8 cellular contexts compared by ENCODE assay signal in genomic region chr11:47407746-47408590, GRCh38. TPM values are rescaled to one million over a fixed set of nuclear protein-coding genes. Genes with fewer than 3 reads are reported as not detected.
DNase-seq lines count a peak whose midpoint lies in the region; ATAC-seq and TF ChIP-seq lines count a peak whose summit lies in the region.

Gene SLC39A13 (plus strand): TSS chr11:47408590. CDS start chr11:47410095, 1,505 bp downstream.

- H3K4me3 ChIP-seq in AG04450 (ENCODE audit: low read depth, low read length) = peak within 1 kb of the TSS; percentile 95
- peak within 1 kb of the TSS; percentile 96 for H3K4me3 ChIP-seq in iPS-20b (ENCODE audit: low read length)
- H3K4me3 ChIP-seq in skin epidermis = peak within 1 kb of the TSS; percentile 55 to 75 (median 62)

- TF ChIP-seq CTCF in AG04450 (IDR thresholded peaks at IDR 0.05; ENCODE audit: low read depth, low read length) = peak; percentile 61
- TF ChIP-seq CTCF in VCaP (conservative IDR thresholded peaks at IDR 0.05) = peak; percentile 83

- DNase-seq in AG04450 (ENCODE audit: low read depth, low spot score) (peak; percentile 92), NCI-H2196 treated with DMSO at 0.1 percent for 48 hours (lab: John Stamatoyannopoulos, UW; ENCODE audit: unreplicated experiment) (peak; percentile 91), T47D (ENCODE audit: low read depth in 1 of 2, low spot score in 1 of 2) (peak; percentile 97 to 98)

- CTCF ChIA-PET in AG04450 (lab: Charles Lee) = interaction anchor here (0.6 to 2.6 kb wide), 3 partner anchors 20 to 144 kb away, joined by 3 to 26 read pairs (median 4); no protein-coding TSS in a partner anchor

- in situ Hi-C loops in T47D (cut with HindIII; ENCODE audit: low pct_unique_long_range_greater_than_20kb, low sequenced_read_pairs) = no loop called here

- H3K27ac ChIP-seq in AG04450 (ENCODE audit: low read depth, low read length) (peak within 1 kb of the TSS; percentile 99), VCaP (peak within 1 kb of the TSS; percentile 83), iPS-20b (ENCODE audit: low read length) (peak within 1 kb of the TSS; percentile 53), skin epidermis (peak within 1 kb of the TSS; percentile 54 to 98 (median 93))

- H3K9me3 ChIP-seq in AG04450 (ENCODE audit: control insufficient read depth, insufficient read depth, low read length) (no peaks in the 10 kb centered on the region; the same call in 1 of the 2 replicates), iPS-20b (ENCODE audit: insufficient read depth, low read depth, low read length) (no peaks in the 10 kb centered on the region)

- ATAC-seq in GM18873 (IDR thresholded peaks at IDR 0.05; ENCODE audit: low FRiP score, unreplicated experiment) = peak; percentile 76
- ATAC-seq in HG03135 (IDR thresholded peaks at IDR 0.05; ENCODE audit: unreplicated experiment) = peak; percentile 85

- H3K27me3 ChIP-seq in AG04450 (ENCODE audit: control insufficient read depth, insufficient read depth, low read length) (no peaks in the 10 kb centered on the region), iPS-20b (ENCODE audit: insufficient read depth, low read length) (no peaks in the 10 kb centered on the region)

- no peaks in the 10 kb centered on the region for H3K36me3 ChIP-seq in iPS-20b (ENCODE audit: insufficient read depth, low read depth, low read length)

- peaks cover 16% of the 10 kb centered on the region; the same call in 1 of the 2 replicates for H3K4me1 ChIP-seq in iPS-20b (ENCODE audit: insufficient read depth, low read length)

- POLR2A ChIA-PET in AG04450 (lab: Yijun Ruan, JAX) = interaction anchor here (0.5 to 2.0 kb wide), 8 partner anchors 8 to 126 kb away, joined by 3 to 13 read pairs (median 6); partner anchors contain the start of gene PSMC3

- H3K9ac ChIP-seq in iPS-20b (ENCODE audit: low read depth, low read length) = peak within 1 kb of the TSS; percentile 89

RNA-seq across cellular contexts. Expression of gene SLC39A13, which starts in this region (rescaled TPM):
- polyA plus RNA-seq in AG04450 (2011; rRNA removed) = 54.4 and 65.9 TPM in 2 replicates
- 26.2 and 33.5 TPM in 2 replicates for polyA minus RNA-seq in AG04450 (2011; rRNA and poly(A)+ RNA removed)

Comparison
In these comparisons a context has a peak if more than half of its experiments do, and no peak if none do; other contexts are left out.
1. Peak in every context shown above with its lines: DNase-seq, ATAC-seq, H3K4me3 ChIP-seq and H3K27ac ChIP-seq.